ENCODE assay signal across 27 cellular contexts in the genomic region with DNA sequence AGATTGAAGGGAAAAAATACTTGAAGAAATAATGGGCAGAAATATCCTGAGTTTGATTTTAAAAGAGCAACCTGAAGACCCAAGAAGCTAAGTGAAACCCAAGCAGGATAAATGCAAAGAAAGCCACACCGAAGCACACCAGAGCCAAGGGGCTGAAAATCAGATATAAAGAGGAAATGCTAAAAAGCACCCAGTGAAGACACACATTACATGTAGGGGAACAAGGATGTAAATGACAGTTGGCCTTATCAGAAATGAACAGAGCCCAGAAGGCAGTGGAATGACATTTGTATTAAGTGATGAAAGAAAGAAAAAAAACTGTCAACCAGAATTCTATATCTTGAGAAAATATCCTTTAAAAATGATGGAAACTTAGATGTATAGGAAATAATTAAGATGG.
"Had no signal": no experiment of that assay in that cellular context is flagged by ENCODE, and none has a peak within 500 bp of the region (broad histone marks: within the 10 kb centered on the region; RNA-seq: fewer than 3 reads in every experiment).

No MANE protein-coding gene starts in this region.

- ATAC-seq: activated CD8-positive, alpha-beta memory T cell treated with anti-CD3 and anti-CD28 coated beads, Interleukin-2, amount 10 ng/mL, durations not matched to agents 7 days and 5 days; T-cell had no signal

- DNase-seq: activated B cell treated with CpG ODN at 0.5 μM for 24 hours; activated CD4-positive, alpha-beta T cell treated with anti-CD3 and anti-CD28 coated beads for 1 hour; activated CD4-positive, alpha-beta T cell treated with anti-CD3 and anti-CD28 coated beads, Interleukin-2, amount 10 ng/mL, durations not matched to agents 24 days and 14 days; activated CD4-positive, alpha-beta T cell treated with anti-CD3 and anti-CD28 coated beads, Interleukin-2, amount 50 U/mL, for 48 hours; activated CD8-positive, alpha-beta memory T cell treated with anti-CD3 and anti-CD28 coated beads, Interleukin-2, amount 10 ng/mL, durations not matched to agents 7 days and 5 days; activated effector memory CD4-positive, alpha-beta T cell treated with Interleukin-2 at 50 U/mL for 16 hours; activated naive CD4-positive, alpha-beta T cell; activated T-cell treated with anti-CD3 and anti-CD28 coated beads, Interleukin-2, amount 50 U/mL, for 24 hours; aorta; caudate nucleus; MG63; MV-4-11; NCI-H1092 treated with DMSO at 0.1 percent for 48 hours; NCI-H1417 treated with DMSO at 0.1 percent for 48 hours; NCI-H1694; NCI-H2029; NCI-H2107; NCI-H2171 treated with DMSO at 0.1 percent for 48 hours; NCI-H226; NCI-H510A; NCI-H69; NK-92 treated with Interleukin-12 subunit alpha and Interleukin-12 subunit beta, amount 100 ng/mL, for 24 hours; PC-3; SHP77 treated with DMSO at 0.1 percent for 48 hours; T-cell; T-helper 2 cell; T1000 had no signal
